In genomic region chr7:12939694-12940093, GRCh38 we compare ENCODE assay signal across 33 cellular contexts.
"Had no signal": no experiment of that assay in that cellular context is flagged by ENCODE, and none has a peak within 500 bp of the region (broad histone marks: within the 10 kb centered on the region; RNA-seq: fewer than 3 reads in every experiment).

No MANE protein-coding gene starts in this region.

- DNase-seq: activated effector memory CD4-positive, alpha-beta T cell treated with anti-CD3 and anti-CD28 coated beads, Interleukin-2, amount 50 U/mL, for 16 hours; activated effector memory CD4-positive, alpha-beta T cell treated with Interleukin-2 at 50 U/mL for 16 hours; activated gamma-delta T cell; activated gamma-delta T cell treated with Interleukin-2 at 50 U/mL for 16 hours; activated naive CD4-positive, alpha-beta T cell; activated naive CD4-positive, alpha-beta T cell treated with anti-CD3 and anti-CD28 coated beads for 36 hours; activated naive CD4-positive, alpha-beta T cell treated with anti-CD3 and anti-CD28 coated beads, Interleukin-2, amount 10 ng/mL, durations not matched to agents 7 days and 5 days; activated naive CD4-positive, alpha-beta T cell treated with anti-CD3 and anti-CD28 coated beads, Interleukin-2, amount 50 U/mL, for 16 hours; activated naive CD4-positive, alpha-beta T cell treated with Interleukin-2 at 50 U/mL for 16 hours; activated naive CD8-positive, alpha-beta T cell treated with anti-CD3 and anti-CD28 coated beads for 36 hours; activated naive CD8-positive, alpha-beta T cell treated with anti-CD3 and anti-CD28 coated beads, Interleukin-2, amount 10 ng/mL, durations not matched to agents 7 days and 5 days; activated naive CD8-positive, alpha-beta T cell treated with anti-CD3 and anti-CD28 coated beads, Interleukin-2, amount 50 U/mL, for 24 hours; activated T-cell treated with anti-CD3 and anti-CD28 coated beads, Interleukin-2, amount 50 U/mL, for 24 hours; activated T-cell treated with anti-CD3 and anti-CD28 coated beads, Interleukin-2, amount 50 U/mL, for 4 hours; activated T-cell treated with anti-CD3 and anti-CD28 coated beads, Interleukin-2, amount 50 U/mL, for 48 hours; activated T-cell treated with anti-CD3 and anti-CD28 coated beads, Interleukin-2, amount 50 U/mL, for 72 hours; adrenal gland; amniotic stem cell; amygdala; anterior cingulate cortex; aorta; body of pancreas; brain microvascular endothelial cell; caudate nucleus; central memory CD4-positive, alpha-beta T cell; cerebellar nuclear complex had no signal

- H3K36me3 ChIP-seq: adrenal gland, ascending aorta, brain microvascular endothelial cell, breast epithelium, cardiac muscle cell had no signal

- H3K27ac ChIP-seq: adrenal gland, ascending aorta, body of pancreas, brain microvascular endothelial cell, breast epithelium, cardiac muscle cell had no signal

- FAIRE-seq: astrocyte, bronchial epithelial cell had no signal

- ATAC-seq: activated naive CD4-positive, alpha-beta T cell treated with anti-CD3 and anti-CD28 coated beads, Interleukin-2, amount 50 U/mL, for 72 hours; activated naive CD8-positive, alpha-beta T cell treated with anti-CD3 and anti-CD28 coated beads, Interleukin-2, amount 50 U/mL, for 24 hours; activated T-cell treated with anti-CD3 and anti-CD28 coated beads, Interleukin-2, amount 50 U/mL, for 4 hours; activated T-cell treated with anti-CD3 and anti-CD28 coated beads, Interleukin-2, amount 50 U/mL, for 72 hours; activated T-helper 17 cell treated with anti-CD3 and anti-CD28 coated beads, Interleukin-2, amount 50 U/mL, for 72 hours; body of pancreas had no signal

- H3K27me3 ChIP-seq: adrenal gland, ascending aorta, body of pancreas, brain microvascular endothelial cell, breast epithelium, cardiac muscle cell had no signal

- H3K9me3 ChIP-seq: adrenal gland, ascending aorta had no signal

- H3K4me1 ChIP-seq: adrenal gland, ascending aorta, breast epithelium had no signal

- H3K4me3 ChIP-seq: adrenal gland, ascending aorta, body of pancreas, breast epithelium, cardiac muscle cell had no signal
